29 cellular contexts compared by ENCODE assay signal in the genomic region with DNA sequence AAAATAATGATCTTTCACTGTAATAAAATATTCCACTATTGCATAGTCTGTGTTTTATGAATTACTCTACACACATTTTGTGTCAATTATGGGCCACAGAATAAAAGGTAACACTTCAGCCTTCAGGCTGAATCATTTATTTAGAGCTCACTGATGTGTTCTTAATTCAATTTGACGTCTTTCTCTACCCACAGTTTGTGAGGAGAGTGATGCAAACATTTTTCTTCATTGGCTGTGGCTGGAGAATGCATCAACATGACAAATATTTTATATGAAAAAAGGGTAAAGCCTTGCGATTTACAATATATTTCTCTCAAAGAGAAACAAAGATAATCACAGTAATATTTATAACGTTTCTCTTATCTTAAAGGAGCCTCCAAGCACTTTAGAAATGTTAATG.
"Had no signal": no experiment of that assay in that cellular context is flagged by ENCODE, and none has a peak within 500 bp of the region (broad histone marks: within the 10 kb centered on the region; RNA-seq: fewer than 3 reads in every experiment).

No MANE protein-coding gene starts in this region.

- H3K4me1 ChIP-seq: heart left ventricle, left ventricle myocardium inferior, parathyroid adenoma, psoas muscle, stomach, suprapubic skin, tibial artery, upper lobe of right lung had no signal

- H2AFZ ChIP-seq: parathyroid adenoma had no signal

- H3K36me3 ChIP-seq: heart left ventricle, left ventricle myocardium inferior, neutrophil, stomach, suprapubic skin, thoracic aorta, tibial artery, upper lobe of right lung had no signal

- H3K27ac ChIP-seq: heart left ventricle, left ventricle myocardium inferior, neutrophil, parathyroid adenoma, psoas muscle, skin epidermis, stomach, suprapubic skin, thoracic aorta, tibial artery, upper lobe of right lung had no signal

- DNase-seq: heart left ventricle; hypothalamus; immature natural killer cell; islet precursor cell; left ventricle myocardium inferior; midbrain; mucosa of descending colon; naive thymus-derived CD4-positive, alpha-beta T cell; occipital lobe; psoas muscle; right cardiac atrium; stimulated activated CD4-positive, alpha-beta T cell treated with anti-CD3 and anti-CD28 coated beads, Interleukin-12 subunit alpha, Interleukin-12 subunit beta, amount 100 ng/mL, for 4 hours; stimulated activated CD4-positive, alpha-beta T cell treated with anti-CD3 and anti-CD28 coated beads, Interleukin-15, amount 100 ng/mL, for 24 hours; stimulated activated CD4-positive, alpha-beta T cell treated with anti-CD3 and anti-CD28 coated beads, Interleukin-2, amount 100 ng/mL, for 24 hours; stimulated activated CD4-positive, alpha-beta T cell treated with anti-CD3 and anti-CD28 coated beads, Interleukin-4, amount 100 ng/mL, for 1 hour; stimulated activated naive B cell treated with anti-CD40 and anti-IgM and Interleukin-4, amounts not matched to agents 10 μg/mL and 1 μg/mL and 100 μg/mL, for 72 hours; stimulated activated naive CD8-positive, alpha-beta T cell treated with anti-CD3 and anti-CD28 coated beads, Interleukin-15, Interleukin-2, amounts not matched to agents 100 U/mL and 50 U/mL, for 24 hours; stomach; tibial artery; trophoblast cell; upper lobe of right lung had no signal

- H3K9me3 ChIP-seq: heart left ventricle, left ventricle myocardium inferior, mucosa of descending colon, neutrophil, psoas muscle, stomach, suprapubic skin, thoracic aorta, tibial artery, upper lobe of right lung had no signal

- H3K27me3 ChIP-seq: heart left ventricle, neutrophil, stomach, suprapubic skin, tibial artery, upper lobe of right lung had no signal

- H3K9ac ChIP-seq: parathyroid adenoma had no signal

- H3K4me3 ChIP-seq: heart left ventricle, left ventricle myocardium inferior, lung, mucosa of descending colon, psoas muscle, skin epidermis, stomach, suprapubic skin, thoracic aorta, tibial artery, upper lobe of right lung had no signal

- ATAC-seq: heart left ventricle; mucosa of descending colon; naive thymus-derived CD4-positive, alpha-beta T cell; natural killer cell treated with Interleukin-12 subunit alpha and Interleukin-12 subunit beta and Interleukin-15 and Interleukin-18, amount 100 ng/mL, for 72 hours; psoas muscle; right cardiac atrium; sciatic nerve; stimulated activated naive B cell treated with anti-CD40 and anti-IgM and Interleukin-4, amounts not matched to agents 10 μg/mL and 1 μg/mL and 100 μg/mL, for 72 hours; stimulated activated naive CD8-positive, alpha-beta T cell treated with anti-CD3 and anti-CD28 coated beads, Interleukin-15, Interleukin-2, amounts not matched to agents 100 U/mL and 50 U/mL, for 24 hours; upper lobe of right lung had no signal

- H3K79me2 ChIP-seq: parathyroid adenoma had no signal
